ENCODE assay signal across 29 cellular contexts in the genomic region with DNA sequence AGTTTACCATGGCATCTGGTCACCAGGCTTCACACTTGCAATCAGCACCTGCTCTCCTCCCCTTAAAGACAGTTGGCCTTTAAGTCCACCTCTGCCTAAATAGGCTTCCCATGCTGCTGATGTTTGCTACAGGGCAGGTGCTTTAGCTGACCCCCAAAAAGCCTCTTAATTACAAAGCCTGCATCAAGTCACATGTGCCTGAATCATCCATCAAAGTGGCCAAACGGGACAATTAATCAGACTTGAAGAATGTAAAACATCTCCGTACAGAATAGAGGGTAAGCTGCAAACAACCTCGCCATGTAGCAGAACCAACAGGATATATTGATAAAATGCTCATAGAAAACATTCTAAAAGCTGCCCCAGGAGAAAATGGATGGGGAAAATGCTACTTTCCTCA. TPM values are rescaled to one million over a fixed set of nuclear protein-coding genes. Genes with fewer than 3 reads are reported as not detected.
DNase-seq lines count a peak whose midpoint lies in the region; ATAC-seq and TF ChIP-seq lines count a peak whose summit lies in the region.
"Had no signal": no experiment of that assay in that cellular context is flagged by ENCODE, and none has a peak within 500 bp of the region (broad histone marks: within the 10 kb centered on the region; RNA-seq: fewer than 3 reads in every experiment).

No MANE protein-coding gene starts in this region.

- peaks cover 83 to 97% (median 93%) of the 10 kb centered on the region in 3 donors for H3K4me1 Mint-ChIP-seq in naive B cell

- peak overlapping the region; percentile 62 for H3K27ac ChIP-seq in right cardiac atrium (ENCODE audit: low read length)
- H3K27ac ChIP-seq: epithelial cell of prostate, neutrophil, transverse colon had no signal

- H3K36me3 ChIP-seq in Loucy (ENCODE audit: insufficient read depth, low read length) = no peaks in the 10 kb centered on the region
- H3K36me3 ChIP-seq: HAP-1, neutrophil, transverse colon had no signal

- H3K27ac Mint-ChIP-seq in naive B cell = peak overlapping the region; percentile 44 to 96 (median 94)
- H3K27ac Mint-ChIP-seq: activated CD4-positive, alpha-beta memory T cell treated with anti-CD3 and anti-CD28 coated beads for 36 hours; activated T-cell treated with anti-CD3 and anti-CD28 coated beads, Interleukin-2, amount 50 U/mL, for 72 hours had no signal

- ATAC-seq in right cardiac atrium = no peak
- no peak for ATAC-seq in left cardiac atrium
- no peak for ATAC-seq in naive B cell (ENCODE audit: low read depth in 2 of 2)
- no peak for ATAC-seq in left colon
- ATAC-seq: activated T-cell treated with anti-CD3 and anti-CD28 coated beads, Interleukin-2, amount 50 U/mL, for 72 hours; sciatic nerve had no signal

- H3K9me3 ChIP-seq in right cardiac atrium (ENCODE audit: control insufficient read depth, low read length) = no peaks in the 10 kb centered on the region
- no peaks in the 10 kb centered on the region for H3K9me3 ChIP-seq in Loucy (ENCODE audit: insufficient read depth, low read depth, low read length)
- H3K9me3 ChIP-seq: HAP-1, neutrophil, transverse colon had no signal

- no peaks in the 10 kb centered on the region for H3K9me3 Mint-ChIP-seq in naive B cell
- H3K9me3 Mint-ChIP-seq: activated CD4-positive, alpha-beta memory T cell treated with anti-CD3 and anti-CD28 coated beads for 36 hours; immature natural killer cell had no signal

- H3K79me2 ChIP-seq in Loucy (ENCODE audit: insufficient read depth, low read length) = no peaks in the 10 kb centered on the region

- H3K4me3 ChIP-seq in right cardiac atrium (ENCODE audit: low read length) = no peak overlapping the region
- no peak overlapping the region for H3K4me3 ChIP-seq in Loucy (ENCODE audit: low read length, poor library complexity, severe bottlenecking)
- H3K4me3 ChIP-seq: HAP-1, transverse colon had no signal

- no peak overlapping the region for H3K9ac ChIP-seq in Loucy (ENCODE audit: low read depth, low read length, poor library complexity, severe bottlenecking)

- peak overlapping the region; percentile 30 to 82 (median 69) for H3K4me3 Mint-ChIP-seq in naive B cell
- H3K4me3 Mint-ChIP-seq: activated CD4-positive, alpha-beta memory T cell treated with anti-CD3 and anti-CD28 coated beads for 36 hours; CD14-positive monocyte; immature natural killer cell had no signal

- TF ChIP-seq CTCF in Loucy (conservative IDR thresholded peaks at IDR 0.05; ENCODE audit: low read length) = no peak

- H3K9me2 ChIP-seq in Loucy (replicated peaks; ENCODE audit: low read depth, low read length) = no peaks in the 10 kb centered on the region

- intact Hi-C loops in right cardiac atrium (cut with DNase I) (loop anchor here in 1 of 4 donors (10.0 kb wide), 1 partner anchor 59 kb away; no protein-coding TSS in a partner anchor), left cardiac atrium (cut with DNase I) (no loop called here), left colon (cut with DNase I, micrococcal nuclease) (no loop called here)

- H3K4me2 ChIP-seq in Loucy (ENCODE audit: low read depth, low read length, poor library complexity, severe bottlenecking) = peak overlapping the region; percentile 50

- H2AFZ ChIP-seq in Loucy (ENCODE audit: low read length) = peak overlapping the region; percentile 21; the same call in 1 of the 2 replicates

- H3F3A ChIP-seq in Loucy (ENCODE audit: low read depth) = no peaks in the 10 kb centered on the region

- no peaks in the 10 kb centered on the region for H3K27me3 Mint-ChIP-seq in naive B cell
- H3K27me3 Mint-ChIP-seq: activated CD4-positive, alpha-beta memory T cell treated with anti-CD3 and anti-CD28 coated beads for 36 hours had no signal

- H3K27me3 ChIP-seq in right cardiac atrium (ENCODE audit: control insufficient read depth, insufficient read depth) (no peaks in the 10 kb centered on the region), Loucy (ENCODE audit: insufficient read depth, low read length, poor library complexity, severe bottlenecking) (no peaks in the 10 kb centered on the region)
- H3K27me3 ChIP-seq: neutrophil, transverse colon had no signal

- DNase-seq in right cardiac atrium (no peak), left cardiac atrium (no peak), naive B cell (no peak), NCI-H1930 (lab: John Stamatoyannopoulos, UW) (no peak), left colon (no peak), NOMO-1 treated with DMSO at 0.1 percent for 48 hours (lab: John Stamatoyannopoulos, UW; ENCODE audit: unreplicated experiment) (no peak)
- DNase-seq: activated CD4-positive, alpha-beta memory T cell treated with anti-CD3 and anti-CD28 coated beads for 36 hours; activated CD4-positive, CD25-positive, alpha-beta regulatory T cell; activated T-cell treated with anti-CD3 and anti-CD28 coated beads, Interleukin-2, amount 50 U/mL, for 72 hours; Calu3; effector CD8-positive, alpha-beta T cell; immature natural killer cell; mesenchymal stem cell; MV-4-11; NCI-H1436; NCI-H2107; NCI-H345; NCI-H82; RPMI8226; stimulated activated CD4-positive, alpha-beta T cell treated with anti-CD3 and anti-CD28 coated beads, Interleukin-4, amount 100 ng/mL, for 1 hour; transverse colon had no signal

- 67% methylated on average over 3 of the region's 3 CpGs for WGBS in right cardiac atrium

- H4K20me1 ChIP-seq in Loucy (ENCODE audit: insufficient read depth, low read length, poor library complexity, severe bottlenecking) = no peaks in the 10 kb centered on the region

- peaks cover 19 to 21% of the 10 kb centered on the region in 2 donors for H3K36me3 Mint-ChIP-seq in naive B cell
- H3K36me3 Mint-ChIP-seq: activated CD4-positive, alpha-beta memory T cell treated with anti-CD3 and anti-CD28 coated beads for 36 hours; immature natural killer cell had no signal

- H3K4me1 ChIP-seq in right cardiac atrium (ENCODE audit: control insufficient read depth, insufficient read depth, low read length) (peaks cover 23% of the 10 kb centered on the region), Loucy (ENCODE audit: insufficient read depth, low read length, poor library complexity, severe bottlenecking) (peaks cover 43% of the 10 kb centered on the region)
- H3K4me1 ChIP-seq: HAP-1 had no signal

RNA-seq across cellular contexts. Expression of gene LY86, which starts 7.4 kb away (rescaled TPM):
- 1 to 10 TPM; 1.8 to 4.1 (median 2.6) TPM for total RNA-seq in right cardiac atrium
- polyA plus RNA-seq in right cardiac atrium = 1.7 TPM
- total RNA-seq in left cardiac atrium = 1 to 10 TPM; 1.9 to 2.4 TPM
- 100 to 1,000 TPM; 310 to 556 (median 476) TPM for polyA plus RNA-seq in naive B cell (ENCODE audit: low read depth in 6 of 6)
- 1 to 10 TPM in 1 of 2 donors, under 1 TPM in 1; 0.49 to 2.3 TPM for total RNA-seq in left colon
- total RNA-seq: bronchial epithelial cell, Calu3, SK-MEL-5 had no signal
